8 cellular contexts compared by ENCODE assay signal in genomic region chr18:23992119-23992940, GRCh38.
A peak's percentile ranks its signal among the peaks of the same experiment; 100 is the strongest.
DNase-seq lines count a peak whose midpoint lies in the region; ATAC-seq lines count a peak whose summit lies in the region.

No MANE protein-coding gene starts in this region.

- H3K27me3 ChIP-seq in subcutaneous abdominal adipose tissue (ENCODE audit: control insufficient read depth in 5 of 5, insufficient read depth in 4 of 5, low read length in 5 of 5) = no peaks in the 10 kb centered on the region

- no peaks in the 10 kb centered on the region for H3K9me3 ChIP-seq in subcutaneous abdominal adipose tissue (ENCODE audit: control insufficient read depth in 5 of 5, low read length in 5 of 5)

- peaks cover 2 to 9% (median 6%) of the 10 kb centered on the region in 5 donors for H3K4me1 ChIP-seq in subcutaneous abdominal adipose tissue (ENCODE audit: control insufficient read depth in 5 of 5, insufficient read depth in 5 of 5, low read length in 5 of 5)

- H3K9ac ChIP-seq in subcutaneous abdominal adipose tissue (ENCODE audit: low read length in 5 of 5) = no peak overlapping the region

- H3K36me3 ChIP-seq in subcutaneous abdominal adipose tissue (ENCODE audit: control insufficient read depth in 5 of 5, insufficient read depth in 5 of 5, low read length in 5 of 5) = no peaks in the 10 kb centered on the region

- peak in 3 of 4 experiments; percentile 4 to 22 (median 18) for DNase-seq in activated CD4-positive, CD25-positive, alpha-beta regulatory T cell (lab: John Stamatoyannopoulos, UW)
- no peak for DNase-seq in activated CD4-positive, CD25-positive, alpha-beta regulatory T cell treated with anti-CD3 and anti-CD28 coated beads, Interleukin-2, amount 50 U/mL, for 72 hours
- DNase-seq in fibroblast of peridontal ligament (ENCODE audit: extremely low read depth) = peak; percentile 26

- no peak overlapping the region for H3K4me3 ChIP-seq in subcutaneous abdominal adipose tissue (ENCODE audit: low read depth in 1 of 5, low read length in 5 of 5)

- peak overlapping the region; percentile 2 for H3K27ac ChIP-seq in subcutaneous abdominal adipose tissue (ENCODE audit: low read depth, low read length)

- ATAC-seq in activated CD4-positive, CD25-positive, alpha-beta regulatory T cell treated with anti-CD3 and anti-CD28 coated beads, Interleukin-2, amount 50 U/mL, for 24 hours = peak; percentile 92 to 95
- no peak for ATAC-seq in HG03139 (IDR thresholded peaks at IDR 0.05; ENCODE audit: unreplicated experiment)
- ATAC-seq in HG03520 (IDR thresholded peaks at IDR 0.05; ENCODE audit: unreplicated experiment) = no peak
- ATAC-seq in GM18520 (IDR thresholded peaks at IDR 0.05; ENCODE audit: unreplicated experiment) = no peak

Comparison
In these comparisons a context has a peak if more than half of its experiments do, and no peak if none do; other contexts are left out.
1. ATAC-seq: peak in activated CD4-positive, CD25-positive, alpha-beta regulatory T cell treated with anti-CD3 and anti-CD28 coated beads, Interleukin-2, amount 50 U/mL, for 24 hours (2 of 2); none in HG03139 (single experiment), HG03520 (single experiment) and GM18520 (single experiment).